In genomic region chr22:24583972-24584790, GRCh38 we compare ENCODE assay signal across 13 cellular contexts. TPM values are rescaled to one million over a fixed set of nuclear protein-coding genes. Genes with fewer than 3 reads are reported as not detected.
A peak's percentile ranks its signal among the peaks of the same experiment; 100 is the strongest.
DNase-seq lines count a peak whose midpoint lies in the region; ATAC-seq and TF ChIP-seq lines count a peak whose summit lies in the region.
"Had no signal": no experiment of that assay in that cellular context is flagged by ENCODE, and none has a peak within 500 bp of the region (broad histone marks: within the 10 kb centered on the region; RNA-seq: fewer than 3 reads in every experiment).

No MANE protein-coding gene starts in this region.

- 55 to 61% methylated on average over 7 of the region's 7 CpGs for WGBS in heart right ventricle, 2 donors

- peaks cover 0 to 40% (median 0%) of the 10 kb centered on the region in 9 donors for H3K36me3 ChIP-seq in heart right ventricle
- H3K36me3 ChIP-seq: SJSA1 had no signal

- H3K27ac Mint-ChIP-seq in osteocyte (ENCODE audit: unreplicated experiment): peak overlapping the region; percentile 41

- no peaks in the 10 kb centered on the region for H3K36me3 Mint-ChIP-seq in osteocyte (ENCODE audit: unreplicated experiment)
- H3K36me3 Mint-ChIP-seq: WTC11 had no signal

- no peaks in the 10 kb centered on the region for H3K9me3 Mint-ChIP-seq in osteocyte (ENCODE audit: unreplicated experiment)
- H3K9me3 Mint-ChIP-seq: WTC11 had no signal

- H3K27ac ChIP-seq in 22Rv1 (peak overlapping the region; percentile 27; the same call in 1 of the 2 replicates), heart right ventricle (peak overlapping the region in 9 of 10 donors; percentile 2 to 70 (median 35))
- H3K27ac ChIP-seq: SJSA1 had no signal

- TF ChIP-seq CTCF in 22Rv1 (IDR thresholded peaks at IDR 0.05): no peak
- no peak for TF ChIP-seq CTCF in heart right ventricle (IDR thresholded peaks at IDR 0.05)
- TF ChIP-seq CTCF in osteocyte (IDR thresholded peaks at IDR 0.05): no peak
- no peak for TF ChIP-seq CTCF in GM10266 (IDR thresholded peaks at IDR 0.05; ENCODE audit: control insufficient read depth, insufficient read depth, low read depth, missing control alignments)

- peaks cover 0 to 19% (median 12%) of the 10 kb centered on the region in 9 donors for H3K4me1 ChIP-seq in heart right ventricle

- H3K27me3 Mint-ChIP-seq in osteocyte (ENCODE audit: unreplicated experiment): no peaks in the 10 kb centered on the region

- ATAC-seq in SK-N-SH treated with all-trans-retinoic acid at 6 μM for 48 hours (peak; percentile 63), heart right ventricle (peak; percentile 8 to 47 (median 25))
- ATAC-seq: HCT116, WTC11 had no signal

- DNase-seq in heart right ventricle (no peak), osteocyte (ENCODE audit: extremely low spot score, unreplicated experiment) (no peak), iPS-NIHi7 (ENCODE audit: extremely low spot score) (no peak), SHP77 treated with DMSO at 0.1 percent for 48 hours (lab: John Stamatoyannopoulos, UW) (no peak), GM10266 (ENCODE audit: extremely low spot score) (no peak)
- DNase-seq in effector CD8-positive, alpha-beta T cell (lab: John Stamatoyannopoulos, UW): no peak
- DNase-seq: NCI-H1436 treated with DMSO at 0.1 percent for 48 hours, NCI-H774 had no signal

- intact Hi-C loops in heart right ventricle (cut with DNase I): no loop called here

- no peaks in the 10 kb centered on the region for H3K9me3 ChIP-seq in heart right ventricle
- H3K9me3 ChIP-seq: SJSA1 had no signal

- H3K27me3 ChIP-seq in heart right ventricle: no peaks in the 10 kb centered on the region
- H3K27me3 ChIP-seq: SJSA1 had no signal

- no peak overlapping the region for H3K4me3 Mint-ChIP-seq in osteocyte (ENCODE audit: unreplicated experiment)
- H3K4me3 Mint-ChIP-seq: WTC11 had no signal

- H3K4me1 Mint-ChIP-seq in osteocyte (ENCODE audit: unreplicated experiment): peaks cover 9% of the 10 kb centered on the region
- H3K4me1 Mint-ChIP-seq: WTC11 had no signal

- peak overlapping the region in 4 of 10 donors; percentile 2 to 20 (median 10) for H3K4me3 ChIP-seq in heart right ventricle
- H3K4me3 ChIP-seq: SJSA1 had no signal

TF ChIP-seq in SK-N-SH treated with all-trans-retinoic acid at 6 μM for 48 hours, 23 proteins besides CTCF, POLR2A, EP300 and RAD21:
- no peak for TF ChIP-seq BACH2 (CRISPR knock-in tag; IDR thresholded peaks at IDR 0.05; ENCODE audit: borderline replicate concordance)
- TF ChIP-seq POU6F1 (CRISPR knock-in tag; IDR thresholded peaks at IDR 0.05; ENCODE audit: borderline replicate concordance, low read depth): no peak
- TF ChIP-seq TOX (CRISPR knock-in tag; IDR thresholded peaks at IDR 0.05; ENCODE audit: borderline replicate concordance): no peak
- TF ChIP-seq PPARA (CRISPR knock-in tag; IDR thresholded peaks at IDR 0.05; ENCODE audit: borderline replicate concordance): no peak
- TF ChIP-seq ISL1 (CRISPR knock-in tag; IDR thresholded peaks at IDR 0.05): no peak
- TF ChIP-seq ZNF565 (CRISPR knock-in tag; conservative IDR thresholded peaks at IDR 0.05; ENCODE audit: low read depth): no peak
- no peak for TF ChIP-seq GLIS3 (CRISPR knock-in tag; IDR thresholded peaks at IDR 0.05)
- no peak for TF ChIP-seq RARB (CRISPR knock-in tag; IDR thresholded peaks at IDR 0.05)

RNA-seq across cellular contexts. Expression of gene LRRC75B, which starts 8.7 kb away (rescaled TPM):
- total RNA-seq in heart right ventricle (1 to 10 TPM; 2.0 to 6.6 (median 4.3) TPM), osteocyte (10.3 and 11.0 TPM in 2 replicates)
- polyA plus RNA-seq in heart right ventricle: 10 to 100 TPM in 1 of 2 donors, 1 to 10 TPM in 1; 3.9 to 12.4 TPM

RNA-seq across cellular contexts. Expression of gene GGT1, which starts 18.8 kb away (rescaled TPM):
- total RNA-seq in heart right ventricle (1 to 10 TPM in 7 of 10 donors, under 1 TPM in 3; 0.51 to 3.5 (median 1.1) TPM), osteocyte (1.9 and 2.6 TPM in 2 replicates)
- polyA plus RNA-seq in heart right ventricle: 1 to 10 TPM in 1 of 2 donors, under 1 TPM in 1; 0.94 to 4.0 TPM

RNA-seq across cellular contexts. Expression of gene SNRPD3, which starts 28.4 kb away (rescaled TPM):
- 10 to 100 TPM; 67.0 to 89.4 (median 74.0) TPM for total RNA-seq in heart right ventricle
- polyA plus RNA-seq in heart right ventricle: 100 to 1,000 TPM in 1 of 2 donors, 10 to 100 TPM in 1; 47.3 to 127 TPM
- 73.3 and 84.9 TPM in 2 replicates for total RNA-seq in osteocyte

RNA-seq across cellular contexts. Expression of gene GUCD1, which starts 29.2 kb away (rescaled TPM):
- 100 to 1,000 TPM; 143 to 273 (median 168) TPM for total RNA-seq in heart right ventricle
- 100 to 1,000 TPM in 1 of 2 donors, 10 to 100 TPM in 1; 97.0 to 219 TPM for polyA plus RNA-seq in heart right ventricle
- 79.3 and 81.5 TPM in 2 replicates for total RNA-seq in osteocyte
